14 cellular contexts compared by ENCODE assay signal in genomic region chr7:913736-914520, GRCh38. TPM values are rescaled to one million over a fixed set of nuclear protein-coding genes. Genes with fewer than 3 reads are reported as not detected.
DNase-seq lines count a peak whose midpoint lies in the region; ATAC-seq and TF ChIP-seq lines count a peak whose summit lies in the region.
"Had no signal": no experiment of that assay in that cellular context is flagged by ENCODE, and none has a peak within 500 bp of the region (broad histone marks: within the 10 kb centered on the region; RNA-seq: fewer than 3 reads in every experiment).

No MANE protein-coding gene starts in this region.

- peak overlapping the region; percentile 48 for H3K27ac Mint-ChIP-seq in endothelial cell (ENCODE audit: unreplicated experiment)
- H3K27ac Mint-ChIP-seq: activated CD4-positive, alpha-beta T cell treated with anti-CD3 and anti-CD28 coated beads, Interleukin-2, amount 10 ng/mL, durations not matched to agents 7 days and 5 days had no signal

- no peak overlapping the region for H2BK5ac ChIP-seq in trophoblast cell (ENCODE audit: low read depth, low read length, poor library complexity)

- peaks cover 0 to 3% of the 10 kb centered on the region in 2 experiments for H3K4me1 ChIP-seq in trophoblast cell (ENCODE audit: control insufficient read depth in 1 of 2, insufficient read depth in 2 of 2, low read length in 2 of 2)

- no peaks in the 10 kb centered on the region for H3K27me3 ChIP-seq in trophoblast cell (ENCODE audit: insufficient read depth, low read length)
- H3K27me3 ChIP-seq: tibial artery had no signal

- DNase-seq in COLO668 (lab: John Stamatoyannopoulos, UW; ENCODE audit: unreplicated experiment) (peak; percentile 95), NCI-H226 (peak; percentile 42), endothelial cell (ENCODE audit: low spot score) (no peak), trophoblast cell (peak; percentile 61 to 84), NCI-H2227 treated with DMSO at 0.1 percent for 48 hours (lab: John Stamatoyannopoulos, UW) (no peak), DMS53 (lab: John Stamatoyannopoulos, UW) (no peak)
- DNase-seq: activated CD4-positive, alpha-beta T cell treated with anti-CD3 and anti-CD28 coated beads, Interleukin-2, amount 10 ng/mL, durations not matched to agents 7 days and 5 days; activated effector memory CD4-positive, alpha-beta T cell treated with Interleukin-2 at 50 U/mL for 16 hours; cerebellar nuclear complex; kidney glomerular epithelial cell; NCI-H2081 treated with DMSO at 0.1 percent for 48 hours; tibial artery had no signal

- H3K79me2 ChIP-seq in trophoblast cell (ENCODE audit: control insufficient read depth, insufficient read depth, low read length, poor library complexity): no peaks in the 10 kb centered on the region

- H3K9me3 Mint-ChIP-seq in endothelial cell (ENCODE audit: unreplicated experiment): no peaks in the 10 kb centered on the region
- H3K9me3 Mint-ChIP-seq: activated CD4-positive, alpha-beta T cell treated with anti-CD3 and anti-CD28 coated beads, Interleukin-2, amount 10 ng/mL, durations not matched to agents 7 days and 5 days had no signal

- H3K23ac ChIP-seq in trophoblast cell (ENCODE audit: low read length): no peak overlapping the region

- TF ChIP-seq CTCF in endothelial cell (IDR thresholded peaks at IDR 0.05; ENCODE audit: unreplicated experiment): no peak

- H2BK12ac ChIP-seq in trophoblast cell (ENCODE audit: low read length): no peak overlapping the region

- peaks cover 10% of the 10 kb centered on the region for H3K27me3 Mint-ChIP-seq in endothelial cell (ENCODE audit: unreplicated experiment)

- H2AFZ ChIP-seq in trophoblast cell (ENCODE audit: insufficient read depth, low read length, poor library complexity): no peak overlapping the region

- H3K79me1 ChIP-seq in trophoblast cell (ENCODE audit: low read length): no peaks in the 10 kb centered on the region

- no peak overlapping the region for H2AK5ac ChIP-seq in trophoblast cell (ENCODE audit: low read length)

- no peak overlapping the region for H3K14ac ChIP-seq in trophoblast cell (ENCODE audit: low read length)

- no peak for ATAC-seq in GM18909 (IDR thresholded peaks at IDR 0.05; ENCODE audit: poor library complexity, unreplicated experiment)
- ATAC-seq in GM18861 (IDR thresholded peaks at IDR 0.05; ENCODE audit: unreplicated experiment): no peak

- no peaks in the 10 kb centered on the region for H3K36me3 ChIP-seq in trophoblast cell (ENCODE audit: control insufficient read depth in 1 of 2, insufficient read depth in 2 of 2, low read length in 2 of 2)
- H3K36me3 ChIP-seq: tibial artery had no signal

- no peak overlapping the region for H3K4me2 ChIP-seq in trophoblast cell (ENCODE audit: low read length)

- no peak overlapping the region for H3K27ac ChIP-seq in trophoblast cell (ENCODE audit: low read depth, low read length)
- H3K27ac ChIP-seq: tibial artery had no signal

- WGBS in trophoblast cell (ENCODE audit: extremely low coverage, insufficient coverage, insufficient read length): no CpG with 5 or more reads among the region's 31 CpGs

- H2BK120ac ChIP-seq in trophoblast cell (ENCODE audit: insufficient read depth, low read length, poor library complexity): no peak overlapping the region

- no peak overlapping the region for H4K12ac ChIP-seq in trophoblast cell (ENCODE audit: low read depth, low read length)

- H3K4me1 Mint-ChIP-seq in endothelial cell (ENCODE audit: unreplicated experiment): no peaks in the 10 kb centered on the region

- peaks cover 8% of the 10 kb centered on the region for H3K9me3 ChIP-seq in trophoblast cell (ENCODE audit: insufficient read depth, low read depth, low read length)
- H3K9me3 ChIP-seq: tibial artery had no signal

- H3K4me3 ChIP-seq in trophoblast cell (ENCODE audit: low read depth, low read length): no peak overlapping the region
- H3K4me3 ChIP-seq: tibial artery had no signal

- no peak overlapping the region for H4K91ac ChIP-seq in trophoblast cell (ENCODE audit: low read depth, low read length)

- H3K36me3 Mint-ChIP-seq in endothelial cell (ENCODE audit: low read depth, unreplicated experiment): no peaks in the 10 kb centered on the region

- no peak overlapping the region for H4K8ac ChIP-seq in trophoblast cell (ENCODE audit: low read depth, low read length)

- H3K9ac ChIP-seq in trophoblast cell (ENCODE audit: low read length): no peak overlapping the region

- no peak overlapping the region for H3K4ac ChIP-seq in trophoblast cell (ENCODE audit: low read depth, low read length)

- H3K4me3 Mint-ChIP-seq in endothelial cell (ENCODE audit: unreplicated experiment): no peak overlapping the region
- H3K4me3 Mint-ChIP-seq: activated CD4-positive, alpha-beta T cell treated with anti-CD3 and anti-CD28 coated beads, Interleukin-2, amount 10 ng/mL, durations not matched to agents 7 days and 5 days had no signal

- no peak overlapping the region for H3K18ac ChIP-seq in trophoblast cell (ENCODE audit: low read length)

RNA-seq across cellular contexts. Expression of gene GET4, which starts 37.6 kb away (rescaled TPM):
- total RNA-seq in endothelial cell (ENCODE audit: unreplicated experiment): 61.3 TPM
- polyA plus RNA-seq in trophoblast cell (2013): 81.6 and 84.3 TPM in 2 replicates

RNA-seq across cellular contexts. Expression of gene ADAP1, which starts 40.6 kb away (rescaled TPM):
- total RNA-seq in endothelial cell (ENCODE audit: unreplicated experiment): 1.7 TPM
- 1.0 and 1.4 TPM in 2 replicates for polyA plus RNA-seq in trophoblast cell (2013)

Comparison
In these comparisons a context has a peak if more than half of its experiments do, and no peak if none do; other contexts are left out.
1. DNase-seq: peak in COLO668 (single experiment), NCI-H226 (single experiment) and trophoblast cell (2 of 2); none in endothelial cell (single experiment), NCI-H2227 treated with DMSO at 0.1 percent for 48 hours (single experiment) and DMS53 (single experiment).